1 cellular context compared by ENCODE assay signal in genomic region chr15:62419206-62419605, GRCh38.
TF ChIP-seq lines count a peak whose summit lies in the region.

No MANE protein-coding gene starts in this region.

TF ChIP-seq in HepG2, 621 proteins besides CTCF, POLR2A, EP300 and RAD21 (continued from another document):
- TF ChIP-seq CC2D1A (CRISPR knock-in tag; IDR thresholded peaks at IDR 0.05) (no peak), NPAS2 (CRISPR knock-in tag; IDR thresholded peaks at IDR 0.05; ENCODE audit: borderline replicate concordance) (no peak), ZFP90 (CRISPR knock-in tag; IDR thresholded peaks at IDR 0.05; ENCODE audit: borderline replicate concordance) (no peak), PAXIP1 (CRISPR knock-in tag; conservative IDR thresholded peaks at IDR 0.05) (no peak), FIP1L1 (IDR thresholded peaks at IDR 0.05; ENCODE audit: borderline replicate concordance, insufficient read depth, low read depth, low read length) (no peak), ZNF292 (CRISPR knock-in tag; IDR thresholded peaks at IDR 0.05; ENCODE audit: borderline replicate concordance, low read depth) (no peak), ZNF281 (CRISPR knock-in tag; IDR thresholded peaks at IDR 0.05; ENCODE audit: borderline replicate concordance) (no peak), ZNF883 (CRISPR knock-in tag; IDR thresholded peaks at IDR 0.05; ENCODE audit: not compliant biosample characterization) (no peak), MLX (CRISPR knock-in tag; IDR thresholded peaks at IDR 0.05) (no peak), PHB2 (IDR thresholded peaks at IDR 0.05; ENCODE audit: partially characterized antibody) (no peak)
